In the genomic region with DNA sequence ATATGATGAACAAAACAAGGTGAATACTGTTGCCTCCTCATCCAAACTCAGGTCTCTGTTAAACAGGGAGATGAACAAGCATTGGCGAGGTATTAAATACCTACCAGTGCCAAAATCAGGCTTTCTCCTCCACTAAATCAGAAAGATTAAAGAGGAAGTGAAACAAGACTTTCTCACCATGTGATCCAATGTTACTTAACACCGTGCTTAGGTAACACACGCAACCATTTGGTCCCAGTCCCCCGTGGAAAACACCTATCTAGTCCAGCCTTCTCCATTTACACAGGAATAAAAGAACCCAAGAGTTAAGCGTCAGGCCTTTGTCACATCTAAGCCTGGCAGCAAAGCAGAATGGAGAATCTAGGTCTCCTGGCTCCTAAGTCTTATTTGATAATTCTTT, we compare ENCODE assay signal across 11 cellular contexts. TPM values are rescaled to one million over a fixed set of nuclear protein-coding genes. Genes with fewer than 3 reads are reported as not detected.
DNase-seq lines count a peak whose midpoint lies in the region; ATAC-seq, FAIRE-seq and TF ChIP-seq lines count a peak whose summit lies in the region.
"Had no signal": no experiment of that assay in that cellular context is flagged by ENCODE, and none has a peak within 500 bp of the region (broad histone marks: within the 10 kb centered on the region; RNA-seq: fewer than 3 reads in every experiment).

No MANE protein-coding gene starts in this region.

- 64 to 71% methylated on average over 5 of the region's 5 CpGs for WGBS in pancreas, 2 donors

- TF ChIP-seq CTCF in GM06990 (IDR thresholded peaks at IDR 0.05; ENCODE audit: insufficient read depth, low read length, poor library complexity, severe bottlenecking) (no peak), pancreas (IDR thresholded peaks at IDR 0.05) (no peak)

- ATAC-seq in GM19438 (IDR thresholded peaks at IDR 0.05; ENCODE audit: low read depth, unreplicated experiment) (peak; percentile 84), HG02973 (IDR thresholded peaks at IDR 0.05; ENCODE audit: unreplicated experiment) (peak; percentile 95), pancreas (no peak)
- ATAC-seq: gastrocnemius medialis had no signal

- peak; percentile 29 for DNase-seq in GM06990 (ENCODE audit: extremely low read depth, insufficient read length)
- peak; percentile 35 for DNase-seq in NAMALWA (ENCODE audit: low spot score)
- no peak for DNase-seq in MG63
- no peak for DNase-seq in NK-92 (lab: John Stamatoyannopoulos, UW; ENCODE audit: unreplicated experiment)
- no peak for DNase-seq in T-helper 2 cell
- DNase-seq in pancreas = no peak
- DNase-seq: gastrocnemius medialis had no signal

- no peak overlapping the region for H3K27ac ChIP-seq in pancreas
- H3K27ac ChIP-seq: gastrocnemius medialis had no signal

- intact Hi-C loops in pancreas (cut with DNase I) = no loop called here

- no peaks in the 10 kb centered on the region for H3K36me3 ChIP-seq in GM06990 (ENCODE audit: control insufficient read depth, insufficient read depth, low read length)
- no peaks in the 10 kb centered on the region for H3K36me3 ChIP-seq in MG63
- no peaks in the 10 kb centered on the region for H3K36me3 ChIP-seq in pancreas
- H3K36me3 ChIP-seq: gastrocnemius medialis had no signal

- no peak overlapping the region for H3K4me3 ChIP-seq in GM06990 (replicated peaks; ENCODE audit: low read depth, low read length)
- H3K4me3 ChIP-seq in MG63 = no peak overlapping the region
- no peak overlapping the region for H3K4me3 ChIP-seq in pancreas
- H3K4me3 ChIP-seq: gastrocnemius medialis had no signal

- H3K9me3 ChIP-seq in MG63 = no peaks in the 10 kb centered on the region
- no peaks in the 10 kb centered on the region for H3K9me3 ChIP-seq in pancreas
- H3K9me3 ChIP-seq: gastrocnemius medialis had no signal

- H3K27me3 ChIP-seq in GM06990 (replicated peaks; ENCODE audit: control insufficient read depth, insufficient read depth, low read length) = no peaks in the 10 kb centered on the region; the same call in 1 of the 2 replicates
- H3K27me3 ChIP-seq in MG63 = no peaks in the 10 kb centered on the region
- H3K27me3 ChIP-seq in pancreas = no peaks in the 10 kb centered on the region
- H3K27me3 ChIP-seq: gastrocnemius medialis had no signal

- H3K4me1 ChIP-seq in pancreas = no peaks in the 10 kb centered on the region
- H3K4me1 ChIP-seq: gastrocnemius medialis had no signal

- no peak for FAIRE-seq in pancreas (lab: Jason Lieb, UNC)
- FAIRE-seq: bronchial epithelial cell had no signal

RNA-seq across cellular contexts. Expression of a gene that starts 34.5 kb away (rescaled TPM):
- not detected in 2 replicates for total RNA-seq in MG63 (2014; rRNA removed; shearing (Covaris generic); ENCODE audit: low replicate concordance)
- 1 to 10 TPM in 3 of 6 donors, under 1 TPM in 3; 0.37 to 6.8 (median 1.3) TPM for total RNA-seq in pancreas
- 1 to 10 TPM in 1 of 2 donors, under 1 TPM in 1; 0.91 to 1.6 TPM for polyA plus RNA-seq in pancreas
- total RNA-seq: activated CD8-positive, alpha-beta memory T cell treated with anti-CD3 and anti-CD28 coated beads for 36 hours had no signal

Comparison
In these comparisons a context has a peak if more than half of its experiments do, and no peak if none do; other contexts are left out.
1. DNase-seq: peak in GM06990 (single experiment) and NAMALWA (single experiment); none in MG63 (single experiment), NK-92 (single experiment), T-helper 2 cell (0 of 5) and pancreas (0 of 6).
2. ATAC-seq: peak in GM19438 (single experiment) and HG02973 (single experiment); none in pancreas (0 of 4).